Comparison of ENCODE assay signal across 7 cellular contexts in genomic region chr2:148517296-148517695, GRCh38.
"Had no signal": no experiment of that assay in that cellular context is flagged by ENCODE, and none has a peak within 500 bp of the region (broad histone marks: within the 10 kb centered on the region; RNA-seq: fewer than 3 reads in every experiment).

No MANE protein-coding gene starts in this region.

- DNase-seq: GM23248, GOT3, H7, H9, HCEC 1CT, HFFc6 had no signal

- H3K9me3 Mint-ChIP-seq: GM23338, H9, HFFc6 had no signal

- H3K27ac Mint-ChIP-seq: GM23338, H9, HFFc6 had no signal

- H3K4me3 Mint-ChIP-seq: GM23338, H9, HFFc6 had no signal
